ENCODE assay signal across 1 cellular context in genomic region chr10:14779053-14779649, GRCh38.
TF ChIP-seq lines count a peak whose summit lies in the region.

No MANE protein-coding gene starts in this region.

TF ChIP-seq in GM23338, 12 proteins besides CTCF, POLR2A, EP300 and RAD21 (continued from another document):
- TF ChIP-seq ZNF462 (CRISPR knock-in tag; IDR thresholded peaks at IDR 0.05): no peak
- TF ChIP-seq STAT1 (IDR thresholded peaks at IDR 0.05; ENCODE audit: unreplicated experiment): no peak
- TF ChIP-seq, protein P1, sequence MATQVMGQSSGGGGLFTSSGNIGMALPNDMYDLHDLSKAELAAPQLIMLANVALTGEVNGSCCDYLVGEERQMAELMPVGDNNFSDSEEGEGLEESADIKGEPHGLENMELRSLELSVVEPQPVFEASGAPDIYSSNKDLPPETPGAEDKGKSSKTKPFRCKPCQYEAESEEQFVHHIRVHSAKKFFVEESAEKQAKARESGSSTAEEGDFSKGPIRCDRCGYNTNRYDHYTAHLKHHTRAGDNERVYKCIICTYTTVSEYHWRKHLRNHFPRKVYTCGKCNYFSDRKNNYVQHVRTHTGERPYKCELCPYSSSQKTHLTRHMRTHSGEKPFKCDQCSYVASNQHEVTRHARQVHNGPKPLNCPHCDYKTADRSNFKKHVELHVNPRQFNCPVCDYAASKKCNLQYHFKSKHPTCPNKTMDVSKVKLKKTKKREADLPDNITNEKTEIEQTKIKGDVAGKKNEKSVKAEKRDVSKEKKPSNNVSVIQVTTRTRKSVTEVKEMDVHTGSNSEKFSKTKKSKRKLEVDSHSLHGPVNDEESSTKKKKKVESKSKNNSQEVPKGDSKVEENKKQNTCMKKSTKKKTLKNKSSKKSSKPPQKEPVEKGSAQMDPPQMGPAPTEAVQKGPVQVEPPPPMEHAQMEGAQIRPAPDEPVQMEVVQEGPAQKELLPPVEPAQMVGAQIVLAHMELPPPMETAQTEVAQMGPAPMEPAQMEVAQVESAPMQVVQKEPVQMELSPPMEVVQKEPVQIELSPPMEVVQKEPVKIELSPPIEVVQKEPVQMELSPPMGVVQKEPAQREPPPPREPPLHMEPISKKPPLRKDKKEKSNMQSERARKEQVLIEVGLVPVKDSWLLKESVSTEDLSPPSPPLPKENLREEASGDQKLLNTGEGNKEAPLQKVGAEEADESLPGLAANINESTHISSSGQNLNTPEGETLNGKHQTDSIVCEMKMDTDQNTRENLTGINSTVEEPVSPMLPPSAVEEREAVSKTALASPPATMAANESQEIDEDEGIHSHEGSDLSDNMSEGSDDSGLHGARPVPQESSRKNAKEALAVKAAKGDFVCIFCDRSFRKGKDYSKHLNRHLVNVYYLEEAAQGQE (IDR thresholded peaks at IDR 0.05; ENCODE audit: unreplicated experiment): no peak
